ENCODE assay signal across 16 cellular contexts in the genomic region with DNA sequence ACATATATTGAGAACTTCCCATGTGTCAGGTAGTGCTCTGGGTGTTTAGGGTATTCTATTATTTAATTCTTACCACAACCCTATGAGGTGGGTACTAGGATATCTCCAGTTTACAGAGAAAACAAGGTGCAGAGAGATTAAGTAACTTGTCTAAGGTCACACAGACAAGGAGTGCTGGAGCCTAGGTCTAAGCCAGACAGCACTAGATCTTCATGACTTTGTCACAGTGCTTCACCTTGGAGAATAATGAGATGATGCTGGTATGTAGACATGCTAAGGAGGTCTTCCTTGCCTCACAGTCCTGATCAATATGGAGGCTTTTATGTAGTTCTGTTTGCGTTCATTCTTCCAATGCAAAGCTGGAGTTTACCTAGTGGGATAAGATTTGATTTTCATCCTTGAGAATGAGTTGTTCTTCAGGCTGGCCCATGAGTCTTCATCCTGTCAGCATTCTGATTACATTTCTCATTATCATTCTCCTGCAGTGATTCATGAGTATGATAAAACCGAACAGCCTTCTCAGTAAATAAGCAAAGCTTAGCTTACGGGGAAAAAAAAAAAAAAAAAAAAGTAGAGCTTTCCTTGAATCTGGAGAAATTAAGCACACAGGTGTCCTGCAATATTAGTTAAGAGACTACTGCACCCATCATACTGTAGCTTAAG.
DNase-seq lines count a peak whose midpoint lies in the region; ATAC-seq and TF ChIP-seq lines count a peak whose summit lies in the region.
"Had no signal": no experiment of that assay in that cellular context is flagged by ENCODE, and none has a peak within 500 bp of the region (broad histone marks: within the 10 kb centered on the region; RNA-seq: fewer than 3 reads in every experiment).

No MANE protein-coding gene starts in this region.

- peak overlapping the region; percentile 76 for H3K4me2 ChIP-seq in osteoblast (ENCODE audit: insufficient read depth, low read length)
- H3K4me2 ChIP-seq: KMS-11 had no signal

- POLR2A ChIA-PET in HEK293T (lab: Yijun Ruan, JAX) = no interaction called here

- no peak overlapping the region for H2AFZ ChIP-seq in osteoblast (ENCODE audit: low read length)

- H3K4me1 ChIP-seq in RWPE2 (ENCODE audit: insufficient read depth, poor library complexity, severe bottlenecking) (peaks cover 56% of the 10 kb centered on the region), osteoblast (ENCODE audit: insufficient read depth, low read length) (peaks cover 69% of the 10 kb centered on the region)

- peak overlapping the region; percentile 96 for H3K27ac ChIP-seq in RWPE2 (ENCODE audit: poor library complexity, severe bottlenecking)
- H3K27ac ChIP-seq in osteoblast (ENCODE audit: low read depth, low read length) = peak overlapping the region; percentile 76
- H3K27ac ChIP-seq: C4-2B, KMS-11 had no signal

- ATAC-seq in RWPE2 (ENCODE audit: low read depth) (peak; percentile 85), GM19463 (IDR thresholded peaks at IDR 0.05; ENCODE audit: unreplicated experiment) (no peak)
- ATAC-seq: mucosa of descending colon had no signal

- H3K4me3 ChIP-seq in RWPE2 (ENCODE audit: severe bottlenecking) (no peak overlapping the region), epithelial cell of proximal tubule (ENCODE audit: low read depth, low read length) (no peak overlapping the region), osteoblast (ENCODE audit: insufficient read depth, low read length) (no peak overlapping the region)
- H3K4me3 ChIP-seq: mucosa of descending colon had no signal

- TF ChIP-seq CTCF in RWPE2 (IDR thresholded peaks at IDR 0.05; ENCODE audit: poor library complexity, severe bottlenecking) (no peak), epithelial cell of proximal tubule (conservative IDR thresholded peaks at IDR 0.05; ENCODE audit: low read depth, low read length) (no peak), osteoblast (IDR thresholded peaks at IDR 0.05; ENCODE audit: extremely low read depth, low read depth, low read length) (no peak)

- DNase-seq in EH (ENCODE audit: low read depth) (peak; percentile 91), RWPE2 (ENCODE audit: low spot score) (no peak), epithelial cell of proximal tubule (ENCODE audit: low read depth) (peak; percentile 70), osteoblast (ENCODE audit: insufficient read length, low spot score, missing footprints) (peak; percentile 48), NCI-H2081 (lab: John Stamatoyannopoulos, UW) (no peak), DMS53 (lab: John Stamatoyannopoulos, UW) (no peak), HEK293T (ENCODE audit: extremely low spot score) (no peak)
- DNase-seq: activated CD4-positive, alpha-beta T cell treated with anti-CD3 and anti-CD28 coated beads for 1 hour; activated T-cell treated with anti-CD3 and anti-CD28 coated beads, Interleukin-2, amount 50 U/mL, for 72 hours; GF-D8; mucosa of descending colon; NCI-H2029 treated with DMSO at 0.1 percent for 48 hours; retina had no signal

- CTCF ChIA-PET in HEK293T (lab: Yijun Ruan, JAX) = no interaction called here

- H3K79me2 ChIP-seq in osteoblast (ENCODE audit: insufficient read depth, low read length) = no peaks in the 10 kb centered on the region

- H3K9me3 ChIP-seq in RWPE2 (ENCODE audit: severe bottlenecking) = no peaks in the 10 kb centered on the region
- no peaks in the 10 kb centered on the region for H3K9me3 ChIP-seq in osteoblast (ENCODE audit: low read depth, low read length)
- H3K9me3 ChIP-seq: mucosa of descending colon had no signal

- H3K36me3 ChIP-seq in RWPE2 (ENCODE audit: low read depth) (no peaks in the 10 kb centered on the region), osteoblast (ENCODE audit: insufficient read depth, low read length) (no peaks in the 10 kb centered on the region)

- H4K20me1 ChIP-seq in osteoblast (ENCODE audit: insufficient read depth, low read length) = no peaks in the 10 kb centered on the region

- no peaks in the 10 kb centered on the region for H3K27me3 ChIP-seq in RWPE2 (ENCODE audit: insufficient read depth, poor library complexity, severe bottlenecking)
- no peaks in the 10 kb centered on the region for H3K27me3 ChIP-seq in osteoblast (ENCODE audit: insufficient read depth, low read length)

TF ChIP-seq in HEK293T, 16 proteins besides CTCF, POLR2A, EP300 and RAD21:
- no peak for TF ChIP-seq BHLHE40 (IDR thresholded peaks at IDR 0.05; ENCODE audit: borderline replicate concordance)
- TF ChIP-seq NFRKB (IDR thresholded peaks at IDR 0.05) = no peak
- no peak for TF ChIP-seq SUZ12 (IDR thresholded peaks at IDR 0.05)
- TF ChIP-seq SP1 (IDR thresholded peaks at IDR 0.05) = no peak
- no peak for TF ChIP-seq PKNOX1 (IDR thresholded peaks at IDR 0.05)
- no peak for TF ChIP-seq FOXK2 (IDR thresholded peaks at IDR 0.05)
- no peak for TF ChIP-seq FOXM1 (IDR thresholded peaks at IDR 0.05; ENCODE audit: borderline replicate concordance)
- TF ChIP-seq ARNT (IDR thresholded peaks at IDR 0.05) = no peak
- TF ChIP-seq TARDBP (IDR thresholded peaks at IDR 0.05) = no peak
- TF ChIP-seq HDGF (IDR thresholded peaks at IDR 0.05; ENCODE audit: borderline replicate concordance) = no peak
- TF ChIP-seq ELF4 (IDR thresholded peaks at IDR 0.05) = no peak
- TF ChIP-seq ZNF384 (IDR thresholded peaks at IDR 0.05) = no peak
- TF ChIP-seq FOXA1 (IDR thresholded peaks at IDR 0.05) = no peak
- TF ChIP-seq L3MBTL2 (conservative IDR thresholded peaks at IDR 0.05) = no peak

Comparison
In these comparisons a context has a peak if more than half of its experiments do, and no peak if none do; other contexts are left out.
1. DNase-seq: peak in EH (single experiment), epithelial cell of proximal tubule (single experiment) and osteoblast (single experiment); none in RWPE2 (single experiment), NCI-H2081 (0 of 2), DMS53 (single experiment) and HEK293T (single experiment).